In genomic region chr1:41935226-41935625, GRCh38 we compare ENCODE assay signal across 19 cellular contexts. TPM values are rescaled to one million over a fixed set of nuclear protein-coding genes. Genes with fewer than 3 reads are reported as not detected.
DNase-seq lines count a peak whose midpoint lies in the region; ATAC-seq and TF ChIP-seq lines count a peak whose summit lies in the region.
"Had no signal": no experiment of that assay in that cellular context is flagged by ENCODE, and none has a peak within 500 bp of the region (broad histone marks: within the 10 kb centered on the region; RNA-seq: fewer than 3 reads in every experiment).

No MANE protein-coding gene starts in this region.

- intact Hi-C loops in psoas muscle (cut with DNase I) = no loop called here

- DNase-seq in A172 (ENCODE audit: low spot score) = peak; percentile 53
- peak; percentile 49 for DNase-seq in ELR (ENCODE audit: low read depth)
- DNase-seq in fibroblast of pulmonary artery (ENCODE audit: low read depth) = peak; percentile 69
- no peak for DNase-seq in tibial nerve (ENCODE audit: low spot score in 2 of 2)
- DNase-seq in amniotic stem cell (lab: John Stamatoyannopoulos, UW) = no peak
- no peak for DNase-seq in psoas muscle
- DNase-seq: activated CD8-positive, alpha-beta memory T cell treated with anti-CD3 and anti-CD28 coated beads for 24 hours; effector memory CD8-positive, alpha-beta T cell; gastrocnemius medialis; lower lobe of right lung; NCI-H524 treated with DMSO at 0.1 percent for 48 hours; right cardiac atrium; RPMI8226; stomach; uterus had no signal

- H3K9me3 ChIP-seq in tibial nerve = no peaks in the 10 kb centered on the region
- H3K9me3 ChIP-seq in psoas muscle = peaks cover 3% of the 10 kb centered on the region
- H3K9me3 ChIP-seq: A549, gastrocnemius medialis, lower lobe of right lung, uterus had no signal

- no peak for TF ChIP-seq POLR2A in tibial nerve (IDR thresholded peaks at IDR 0.05)

- H3K36me3 ChIP-seq in tibial nerve (no peaks in the 10 kb centered on the region), psoas muscle (ENCODE audit: insufficient read depth in 1 of 2, low read depth in 1 of 2) (no peaks in the 10 kb centered on the region)
- H3K36me3 ChIP-seq: gastrocnemius medialis, lower lobe of right lung, neural progenitor cell, stomach, uterus had no signal

- no peak for TF ChIP-seq EP300 in tibial nerve (IDR thresholded peaks at IDR 0.05)

- no peak for TF ChIP-seq CTCF in fibroblast of pulmonary artery (IDR thresholded peaks at IDR 0.05; ENCODE audit: low read length, missing control alignments)
- no peak for TF ChIP-seq CTCF in tibial nerve (IDR thresholded peaks at IDR 0.05)
- TF ChIP-seq CTCF in psoas muscle (IDR thresholded peaks at IDR 0.05) = no peak

- H3K27ac ChIP-seq in tibial nerve (peak overlapping the region in 1 of 4 donors; percentile 36), psoas muscle (no peak overlapping the region)
- H3K27ac ChIP-seq: A549, gastrocnemius medialis, lower lobe of right lung, neural progenitor cell, stomach, uterus had no signal

- ATAC-seq in psoas muscle = no peak
- no peak for ATAC-seq in HG03135 (IDR thresholded peaks at IDR 0.05; ENCODE audit: unreplicated experiment)
- ATAC-seq: A549; effector memory CD8-positive, alpha-beta T cell; gastrocnemius medialis; lower lobe of right lung; right cardiac atrium had no signal

- H3K4me3 ChIP-seq in fibroblast of pulmonary artery (replicated peaks; ENCODE audit: low read depth, low read length) (no peak overlapping the region), tibial nerve (no peak overlapping the region), psoas muscle (no peak overlapping the region)
- H3K4me3 ChIP-seq: A549, gastrocnemius medialis, lower lobe of right lung, neural progenitor cell, stomach, uterus had no signal

- H3K27me3 ChIP-seq in tibial nerve (no peaks in the 10 kb centered on the region), psoas muscle (ENCODE audit: insufficient read depth in 3 of 3, low read length in 2 of 3) (no peaks in the 10 kb centered on the region)
- H3K27me3 ChIP-seq: gastrocnemius medialis, neural progenitor cell, stomach, uterus had no signal

- H3K4me1 ChIP-seq in tibial nerve = no peaks in the 10 kb centered on the region
- H3K4me1 ChIP-seq in psoas muscle = no peaks in the 10 kb centered on the region
- H3K4me1 ChIP-seq: gastrocnemius medialis, lower lobe of right lung, neural progenitor cell, stomach, uterus had no signal

- WGBS in tibial nerve, 2 donors = 23% methylated on average over 1 of the region's 1 CpG
- 60 to 75% (median 72%) methylated on average over 1 of the region's 1 CpG for WGBS in psoas muscle, 3 donors

TF ChIP-seq in PFSK-1, 5 proteins besides CTCF, POLR2A, EP300 and RAD21:
- 0 out of 2 replicates have a peak, but pooled peaks have one; percentile 26 for TF ChIP-seq SIN3A (IDR thresholded peaks at IDR 0.05; ENCODE audit: borderline replicate concordance, insufficient read depth, low read length)
- TF ChIP-seq POLR2AphosphoS5 (IDR thresholded peaks at IDR 0.05; ENCODE audit: low read depth, low read length) = no peak
- TF ChIP-seq, protein P1, sequence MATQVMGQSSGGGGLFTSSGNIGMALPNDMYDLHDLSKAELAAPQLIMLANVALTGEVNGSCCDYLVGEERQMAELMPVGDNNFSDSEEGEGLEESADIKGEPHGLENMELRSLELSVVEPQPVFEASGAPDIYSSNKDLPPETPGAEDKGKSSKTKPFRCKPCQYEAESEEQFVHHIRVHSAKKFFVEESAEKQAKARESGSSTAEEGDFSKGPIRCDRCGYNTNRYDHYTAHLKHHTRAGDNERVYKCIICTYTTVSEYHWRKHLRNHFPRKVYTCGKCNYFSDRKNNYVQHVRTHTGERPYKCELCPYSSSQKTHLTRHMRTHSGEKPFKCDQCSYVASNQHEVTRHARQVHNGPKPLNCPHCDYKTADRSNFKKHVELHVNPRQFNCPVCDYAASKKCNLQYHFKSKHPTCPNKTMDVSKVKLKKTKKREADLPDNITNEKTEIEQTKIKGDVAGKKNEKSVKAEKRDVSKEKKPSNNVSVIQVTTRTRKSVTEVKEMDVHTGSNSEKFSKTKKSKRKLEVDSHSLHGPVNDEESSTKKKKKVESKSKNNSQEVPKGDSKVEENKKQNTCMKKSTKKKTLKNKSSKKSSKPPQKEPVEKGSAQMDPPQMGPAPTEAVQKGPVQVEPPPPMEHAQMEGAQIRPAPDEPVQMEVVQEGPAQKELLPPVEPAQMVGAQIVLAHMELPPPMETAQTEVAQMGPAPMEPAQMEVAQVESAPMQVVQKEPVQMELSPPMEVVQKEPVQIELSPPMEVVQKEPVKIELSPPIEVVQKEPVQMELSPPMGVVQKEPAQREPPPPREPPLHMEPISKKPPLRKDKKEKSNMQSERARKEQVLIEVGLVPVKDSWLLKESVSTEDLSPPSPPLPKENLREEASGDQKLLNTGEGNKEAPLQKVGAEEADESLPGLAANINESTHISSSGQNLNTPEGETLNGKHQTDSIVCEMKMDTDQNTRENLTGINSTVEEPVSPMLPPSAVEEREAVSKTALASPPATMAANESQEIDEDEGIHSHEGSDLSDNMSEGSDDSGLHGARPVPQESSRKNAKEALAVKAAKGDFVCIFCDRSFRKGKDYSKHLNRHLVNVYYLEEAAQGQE (IDR thresholded peaks at IDR 0.05; ENCODE audit: insufficient read depth in 1 of 2, low read depth in 2 of 2, low read length in 2 of 2) = 0 out of 4 replicates have a peak, but pooled peaks of 1 of the 2 experiments have one; percentile 24
- TF ChIP-seq FOXP2 (optimal IDR thresholded peaks at IDR 0.05; ENCODE audit: borderline replicate concordance, extremely low read depth, extremely low read length, insufficient read depth) = no peak
- TF ChIP-seq TAF1 (IDR thresholded peaks at IDR 0.05; ENCODE audit: borderline replicate concordance, insufficient read depth, low read length) = no peak

RNA-seq across cellular contexts. Expression of gene HIVEP3, which starts 16.5 kb away (rescaled TPM):
- 5.1 and 7.9 TPM in 2 replicates for total RNA-seq in A172 (2014; rRNA removed; shearing (Covaris generic))
- polyA plus RNA-seq in PFSK-1 (2012; ENCODE audit: insufficient read length, low read depth) = 22.4 TPM
- total RNA-seq in tibial nerve (1 to 10 TPM; 4.2 to 6.5 (median 4.7) TPM), psoas muscle (1 to 10 TPM; 2.1 to 3.4 (median 3.1) TPM)
- 1 to 10 TPM in 1 of 3 donors, under 1 TPM in 2; 0.70 to 1.4 (median 0.98) TPM for polyA plus RNA-seq in psoas muscle

Comparison
In these comparisons a context has a peak if more than half of its experiments do, and no peak if none do; other contexts are left out.
1. DNase-seq: peak in A172 (single experiment), ELR (single experiment) and fibroblast of pulmonary artery (single experiment); none in tibial nerve (0 of 2), amniotic stem cell (single experiment) and psoas muscle (0 of 2).